Comparison of ENCODE assay signal across 3 cellular contexts in the genomic region with DNA sequence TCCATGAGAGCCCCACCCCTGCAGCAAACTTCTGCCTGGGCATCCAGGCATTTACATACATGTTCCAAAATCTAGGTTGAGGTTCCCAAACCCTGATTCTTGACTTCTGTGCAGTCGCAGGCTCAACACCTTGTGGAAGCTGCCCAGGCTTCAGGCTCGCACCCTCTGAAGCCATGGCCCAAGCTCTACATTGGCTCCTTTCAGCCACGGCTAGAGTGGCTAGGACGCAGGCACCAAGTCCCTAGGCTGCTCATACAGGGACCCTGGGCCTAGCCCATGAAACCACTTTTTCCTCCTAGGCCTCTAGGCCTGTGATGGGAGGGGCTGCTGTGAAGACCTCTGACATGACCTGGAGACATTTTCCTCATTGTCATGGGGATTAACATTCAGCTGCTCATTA.
"Had no signal": no experiment of that assay in that cellular context is flagged by ENCODE, and none has a peak within 500 bp of the region (broad histone marks: within the 10 kb centered on the region; RNA-seq: fewer than 3 reads in every experiment).

No MANE protein-coding gene starts in this region.

- ATAC-seq: GM12878 had no signal

- DNase-seq: GDM1, GF-D8 had no signal

- H3K4me3 ChIP-seq: GM12878 had no signal
